8 cellular contexts compared by ENCODE assay signal in the genomic region with DNA sequence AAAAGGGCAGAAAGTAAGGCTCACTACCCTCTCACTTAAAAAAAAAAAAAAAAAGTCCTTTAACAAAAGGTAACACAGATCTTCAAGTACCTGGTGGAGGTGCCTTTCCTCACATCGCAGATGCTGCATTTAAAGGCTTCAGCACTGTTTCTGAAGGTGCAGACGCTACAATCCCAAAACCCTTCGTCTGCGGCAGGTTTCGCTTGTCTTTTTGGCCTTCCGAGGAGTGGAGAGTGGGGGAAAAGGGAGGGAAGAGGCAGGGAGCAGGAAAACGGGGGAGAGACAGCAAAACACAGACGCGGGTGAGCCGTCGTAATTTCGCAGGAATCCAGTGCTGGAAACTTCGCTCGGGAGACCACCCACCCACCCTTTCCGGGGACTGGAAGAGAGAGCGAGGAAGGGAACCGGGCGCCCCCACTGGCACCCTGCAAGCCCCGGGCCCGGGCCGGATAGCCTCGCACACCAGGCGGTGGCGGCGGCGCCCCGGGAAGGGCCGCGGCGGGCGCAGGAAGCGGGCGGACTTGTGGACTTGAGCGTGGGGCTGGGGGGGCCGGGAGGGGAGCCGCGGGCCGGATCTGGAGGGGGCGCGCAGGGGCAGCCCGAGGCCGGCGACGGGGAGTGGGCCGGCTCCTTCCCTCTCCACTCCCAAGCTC. TPM values are rescaled to one million over a fixed set of nuclear protein-coding genes. Genes with fewer than 3 reads are reported as not detected.
DNase-seq lines count a peak whose midpoint lies in the region; ATAC-seq and TF ChIP-seq lines count a peak whose summit lies in the region.

Gene RYBP (minus strand): TSS at position 216 of the 653 bp plus-strand sequence.

- no peaks in the 10 kb centered on the region for H3K27me3 ChIP-seq in BLaER1 treated with 17β-estradiol and CSF1 and Interleukin-3, amounts not matched to agents 10 nM and 100 nM

- ATAC-seq in GM19351 (IDR thresholded peaks at IDR 0.05; ENCODE audit: unreplicated experiment) (peak; percentile 32), HG03432 (IDR thresholded peaks at IDR 0.05; ENCODE audit: unreplicated experiment) (peak; percentile 32)

- TF ChIP-seq CTCF in coronary artery (IDR thresholded peaks at IDR 0.05), result no peak

- peak within 1 kb of the TSS; percentile 69 to 95 (median 85) for H3K4me3 ChIP-seq in BLaER1 treated with 17β-estradiol and CSF1 and Interleukin-3, amounts not matched to agents 10 nM and 100 nM
- peak within 1 kb of the TSS; percentile 92 for H3K4me3 ChIP-seq in coronary artery

- H3K4me1 ChIP-seq in BLaER1 treated with 17β-estradiol and CSF1 and Interleukin-3, amounts not matched to agents 10 nM and 100 nM, result peaks cover 28 to 47% (median 40%) of the 10 kb centered on the region in 10 experiments

- peak; percentile 81 for DNase-seq in coronary artery (ENCODE audit: low spot score)
- DNase-seq in lung microvascular endothelial cell (ENCODE audit: low read depth in 2 of 2), result peak; percentile 17 to 36
- peak in 25 of 49 donors; percentile 43 to 81 (median 68) for DNase-seq in substantia nigra (lab: John Stamatoyannopoulos, UW)
- no peak for DNase-seq in NCI-H2081 treated with DMSO at 0.1 percent for 48 hours (lab: John Stamatoyannopoulos, UW)

- intact Hi-C loops in T-helper 1 cell treated with Interleukin-12 subunit alpha and Interleukin-12 subunit beta and Interleukin-4 antibody, amounts not matched to agents 30 ng/mL and 1 ng/mL, for 36 hours (cut with micrococcal nuclease), result loop anchor here (1.0 to 10.0 kb wide), 11 partner anchors 37 to 1222 kb away; no protein-coding TSS in a partner anchor

- peak within 1 kb of the TSS; percentile 58 to 89 (median 84) for H3K27ac ChIP-seq in BLaER1 treated with 17β-estradiol and CSF1 and Interleukin-3, amounts not matched to agents 10 nM and 100 nM
- peak within 1 kb of the TSS; percentile 91 to 94 for H3K27ac ChIP-seq in coronary artery
- peak within 1 kb of the TSS; percentile 84 for H3K27ac ChIP-seq in substantia nigra (ENCODE audit: low read depth, low read length, poor library complexity, severe bottlenecking)

- peak within 1 kb of the TSS; percentile 83 to 93 (median 88) for H3K9ac ChIP-seq in BLaER1 treated with 17β-estradiol and CSF1 and Interleukin-3, amounts not matched to agents 10 nM and 100 nM

- H3K36me3 ChIP-seq in BLaER1 treated with 17β-estradiol and CSF1 and Interleukin-3, amounts not matched to agents 10 nM and 100 nM, result peaks cover 0 to 29% (median 12%) of the 10 kb centered on the region in 11 experiments; a peak in 15 of 22 replicates

- peak within 1 kb of the TSS; percentile 79 to 94 (median 89) for H3K4me2 ChIP-seq in BLaER1 treated with 17β-estradiol and CSF1 and Interleukin-3, amounts not matched to agents 10 nM and 100 nM

- peaks cover 49 to 53% (median 51%) of the 10 kb centered on the region in 11 experiments for H4K20me1 ChIP-seq in BLaER1 treated with 17β-estradiol and CSF1 and Interleukin-3, amounts not matched to agents 10 nM and 100 nM

- H3K9me3 ChIP-seq in BLaER1 treated with 17β-estradiol and CSF1 and Interleukin-3, amounts not matched to agents 10 nM and 100 nM (replicated peaks in 1 of 11), result peaks cover 0 to 4% (median 0%) of the 10 kb centered on the region in 11 experiments; a peak in 1 of 22 replicates

RNA-seq across cellular contexts. Expression of gene RYBP, which starts in this region (rescaled TPM):
- 24.0 and 24.5 TPM in 2 replicates for total RNA-seq in T-helper 1 cell treated with Interleukin-12 subunit alpha and Interleukin-12 subunit beta and Interleukin-4 antibody, amounts not matched to agents 30 ng/mL and 1 ng/mL, for 36 hours
- total RNA-seq in lung microvascular endothelial cell, result 4.6 and 6.0 TPM in 2 replicates
